Comparison of ENCODE assay signal across 16 cellular contexts in genomic region chr12:127881371-127882140, GRCh38.
"Had no signal": no experiment of that assay in that cellular context is flagged by ENCODE, and none has a peak within 500 bp of the region (broad histone marks: within the 10 kb centered on the region; RNA-seq: fewer than 3 reads in every experiment).

No MANE protein-coding gene starts in this region.

- H3K4me3 ChIP-seq: gastrocnemius medialis, heart right ventricle, lung, pancreas had no signal

- H3K36me3 ChIP-seq: gastrocnemius medialis, heart right ventricle, pancreas, WERI-Rb-1 had no signal

- H3K27me3 Mint-ChIP-seq: activated CD8-positive, alpha-beta memory T cell treated with anti-CD3 and anti-CD28 coated beads, Interleukin-2, amount 10 ng/mL, durations not matched to agents 7 days and 5 days; activated naive CD8-positive, alpha-beta T cell treated with anti-CD3 and anti-CD28 coated beads, Interleukin-2, amount 50 U/mL, for 24 hours; stimulated activated naive B cell treated with anti-CD40 and anti-IgM and Interleukin-4, amounts not matched to agents 10 μg/mL and 1 μg/mL and 100 μg/mL, for 72 hours; T-helper 17 cell had no signal

- H3K4me1 ChIP-seq: gastrocnemius medialis, heart right ventricle, pancreas had no signal

- H3K27ac ChIP-seq: gastrocnemius medialis, heart right ventricle, pancreas, WERI-Rb-1 had no signal

- H3K27ac Mint-ChIP-seq: activated CD8-positive, alpha-beta memory T cell treated with anti-CD3 and anti-CD28 coated beads, Interleukin-2, amount 10 ng/mL, durations not matched to agents 7 days and 5 days; activated naive CD4-positive, alpha-beta T cell treated with anti-CD3 and anti-CD28 coated beads for 36 hours; activated naive CD8-positive, alpha-beta T cell treated with anti-CD3 and anti-CD28 coated beads, Interleukin-2, amount 50 U/mL, for 24 hours; activated T-helper 2 cell treated with anti-CD3 and anti-CD28 coated beads, Interferon-gamma antibody, Interleukin-2, Interleukin-4, amounts not matched to agents 10 μg/mL and 5 μg/mL and 100 μg/mL, durations not matched to agents 14 hours and 24 hours and 36 hours; naive thymus-derived CD8-positive, alpha-beta T cell; stimulated activated naive B cell treated with anti-CD40 and anti-IgM and Interleukin-4, amounts not matched to agents 10 μg/mL and 1 μg/mL and 100 μg/mL, for 72 hours; T-helper 17 cell had no signal

- ATAC-seq: activated CD8-positive, alpha-beta memory T cell treated with anti-CD3 and anti-CD28 coated beads, Interleukin-2, amount 10 ng/mL, durations not matched to agents 7 days and 5 days; activated naive CD8-positive, alpha-beta T cell treated with anti-CD3 and anti-CD28 coated beads, Interleukin-2, amount 50 U/mL, for 24 hours; esophagus mucosa; gastrocnemius medialis; heart right ventricle; naive thymus-derived CD8-positive, alpha-beta T cell; pancreas; stimulated activated naive B cell treated with anti-CD40 and anti-IgM and Interleukin-4, amounts not matched to agents 10 μg/mL and 1 μg/mL and 100 μg/mL, for 72 hours; T-helper 17 cell had no signal

- H3K36me3 Mint-ChIP-seq: activated CD8-positive, alpha-beta memory T cell treated with anti-CD3 and anti-CD28 coated beads, Interleukin-2, amount 10 ng/mL, durations not matched to agents 7 days and 5 days; naive thymus-derived CD8-positive, alpha-beta T cell; stimulated activated naive B cell treated with anti-CD40 and anti-IgM and Interleukin-4, amounts not matched to agents 10 μg/mL and 1 μg/mL and 100 μg/mL, for 72 hours had no signal

- H3K4me1 Mint-ChIP-seq: activated CD8-positive, alpha-beta memory T cell treated with anti-CD3 and anti-CD28 coated beads, Interleukin-2, amount 10 ng/mL, durations not matched to agents 7 days and 5 days; activated naive CD8-positive, alpha-beta T cell treated with anti-CD3 and anti-CD28 coated beads, Interleukin-2, amount 50 U/mL, for 24 hours; naive thymus-derived CD8-positive, alpha-beta T cell; stimulated activated naive B cell treated with anti-CD40 and anti-IgM and Interleukin-4, amounts not matched to agents 10 μg/mL and 1 μg/mL and 100 μg/mL, for 72 hours; T-helper 17 cell had no signal

- H3K9me3 ChIP-seq: gastrocnemius medialis, heart right ventricle, pancreas had no signal

- H3K27me3 ChIP-seq: gastrocnemius medialis, heart right ventricle had no signal

- H3K4me3 Mint-ChIP-seq: activated CD8-positive, alpha-beta memory T cell treated with anti-CD3 and anti-CD28 coated beads, Interleukin-2, amount 10 ng/mL, durations not matched to agents 7 days and 5 days; activated naive CD4-positive, alpha-beta T cell treated with anti-CD3 and anti-CD28 coated beads for 36 hours; activated naive CD8-positive, alpha-beta T cell treated with anti-CD3 and anti-CD28 coated beads, Interleukin-2, amount 50 U/mL, for 24 hours; naive thymus-derived CD8-positive, alpha-beta T cell; stimulated activated naive B cell treated with anti-CD40 and anti-IgM and Interleukin-4, amounts not matched to agents 10 μg/mL and 1 μg/mL and 100 μg/mL, for 72 hours; T-helper 17 cell had no signal

- DNase-seq: activated CD4-positive, alpha-beta T cell treated with anti-CD3 and anti-CD28 coated beads, Interleukin-2, amount 50 U/mL, for 48 hours; activated CD8-positive, alpha-beta memory T cell treated with anti-CD3 and anti-CD28 coated beads, Interleukin-2, amount 10 ng/mL, durations not matched to agents 7 days and 5 days; activated naive CD4-positive, alpha-beta T cell treated with anti-CD3 and anti-CD28 coated beads for 36 hours; activated naive CD8-positive, alpha-beta T cell treated with anti-CD3 and anti-CD28 coated beads, Interleukin-2, amount 50 U/mL, for 24 hours; activated T-cell treated with anti-CD3 and anti-CD28 coated beads, Interleukin-2, amount 50 U/mL, for 1 hour; gastrocnemius medialis; heart right ventricle; naive thymus-derived CD8-positive, alpha-beta T cell; pancreas; stimulated activated naive B cell treated with anti-CD40 and anti-IgM and Interleukin-4, amounts not matched to agents 10 μg/mL and 1 μg/mL and 100 μg/mL, for 72 hours; T-helper 17 cell; trophoblast cell; WERI-Rb-1 had no signal
